In genomic region chr20:63415418-63416108, GRCh38 we compare ENCODE assay signal across 12 cellular contexts. TPM values are rescaled to one million over a fixed set of nuclear protein-coding genes. Genes with fewer than 3 reads are reported as not detected.
"Had no signal": no experiment of that assay in that cellular context is flagged by ENCODE, and none has a peak within 500 bp of the region (broad histone marks: within the 10 kb centered on the region; RNA-seq: fewer than 3 reads in every experiment).

No MANE protein-coding gene starts in this region.

- H3K4me1 ChIP-seq: HAP-1 had no signal

- H3K9me3 ChIP-seq: HAP-1 had no signal

- ATAC-seq: HCT116, K562 had no signal

- H3K9ac ChIP-seq: GM23248 had no signal

- DNase-seq: GM23248, GOT3, H7, HFFc6, IMR-90, KG1 had no signal

- H3K36me3 ChIP-seq: HAP-1 had no signal

- H3K27ac ChIP-seq: GM23248, HL-60 had no signal

- H3K4me3 ChIP-seq: GM23248, HAP-1, K562 had no signal

RNA-seq across cellular contexts. Expression of gene CHRNA4, which starts 54.4 kb away (rescaled TPM):
- total RNA-seq: GM23248, H4, HFFc6, HT1080, IMR-90, K562 had no signal

RNA-seq across cellular contexts. Expression of gene KCNQ2, which starts 56.9 kb away (rescaled TPM):
- total RNA-seq: GM23248, HFFc6, IMR-90 had no signal
